Comparison of ENCODE assay signal across 8 cellular contexts in genomic region chr21:41170442-41170841, GRCh38. TPM values are rescaled to one million over a fixed set of nuclear protein-coding genes. Genes with fewer than 3 reads are reported as not detected.
DNase-seq lines count a peak whose midpoint lies in the region; ATAC-seq and TF ChIP-seq lines count a peak whose summit lies in the region.

No MANE protein-coding gene starts in this region.

- TF ChIP-seq CTCF in GM12872 (IDR thresholded peaks at IDR 0.05; ENCODE audit: insufficient read depth, low read depth, low read length) = peak; percentile 64
- peak; percentile 76 for TF ChIP-seq CTCF in chondrocyte (IDR thresholded peaks at IDR 0.05)

- H3K4me1 Mint-ChIP-seq in chondrocyte (ENCODE audit: low read depth) = peaks cover 44% of the 10 kb centered on the region
- H3K4me1 Mint-ChIP-seq in stimulated activated memory B cell treated with anti-CD40 and anti-IgM and Interleukin-4, amounts not matched to agents 10 μg/mL and 1 μg/mL and 100 μg/mL, for 72 hours = peaks cover 38% of the 10 kb centered on the region

- H3K4me3 Mint-ChIP-seq in chondrocyte (ENCODE audit: unreplicated experiment) = peak overlapping the region; percentile 35
- H3K4me3 Mint-ChIP-seq in stimulated activated memory B cell treated with anti-CD40 and anti-IgM and Interleukin-4, amounts not matched to agents 10 μg/mL and 1 μg/mL and 100 μg/mL, for 72 hours = no peak overlapping the region

- H3K27ac Mint-ChIP-seq in chondrocyte (ENCODE audit: unreplicated experiment) = no peak overlapping the region
- no peak overlapping the region for H3K27ac Mint-ChIP-seq in stimulated activated memory B cell treated with anti-CD40 and anti-IgM and Interleukin-4, amounts not matched to agents 10 μg/mL and 1 μg/mL and 100 μg/mL, for 72 hours

- H3K4me1 ChIP-seq in mucosa of stomach (ENCODE audit: control insufficient read depth, insufficient read depth, low read length) (peaks cover 50% of the 10 kb centered on the region), HAP-1 (no peaks in the 10 kb centered on the region)

- ATAC-seq in stimulated activated memory B cell treated with anti-CD40 and anti-IgM and Interleukin-4, amounts not matched to agents 10 μg/mL and 1 μg/mL and 100 μg/mL, for 72 hours = no peak

- no peaks in the 10 kb centered on the region for H3K27me3 Mint-ChIP-seq in chondrocyte (ENCODE audit: low read depth)
- no peaks in the 10 kb centered on the region for H3K27me3 Mint-ChIP-seq in stimulated activated memory B cell treated with anti-CD40 and anti-IgM and Interleukin-4, amounts not matched to agents 10 μg/mL and 1 μg/mL and 100 μg/mL, for 72 hours

- H3K9me3 Mint-ChIP-seq in chondrocyte (ENCODE audit: low read depth) = no peaks in the 10 kb centered on the region
- H3K9me3 Mint-ChIP-seq in stimulated activated memory B cell treated with anti-CD40 and anti-IgM and Interleukin-4, amounts not matched to agents 10 μg/mL and 1 μg/mL and 100 μg/mL, for 72 hours = no peaks in the 10 kb centered on the region

- in situ Hi-C loops in HAP-1 (cut with MboI; ENCODE audit: low sequenced_read_pairs) = no loop called here

- H3K9me3 ChIP-seq in mucosa of stomach (ENCODE audit: control insufficient read depth, low read length) = no peaks in the 10 kb centered on the region
- no peaks in the 10 kb centered on the region for H3K9me3 ChIP-seq in HAP-1

- DNase-seq in 8988T (peak; percentile 53), NCI-H526 treated with DMSO at 0.1 percent for 48 hours (lab: John Stamatoyannopoulos, UW) (peak; percentile 71), chondrocyte (ENCODE audit: low spot score) (no peak), HAP-1 (ENCODE audit: low spot score in 2 of 2) (no peak), ureter (ENCODE audit: low spot score) (no peak)

- H3K36me3 ChIP-seq in mucosa of stomach (ENCODE audit: control insufficient read depth, insufficient read depth, low read length) (no peaks in the 10 kb centered on the region), HAP-1 (replicated peaks) (no peaks in the 10 kb centered on the region)

- no peak overlapping the region for H3K4me3 ChIP-seq in mucosa of stomach (ENCODE audit: low read length)
- H3K4me3 ChIP-seq in HAP-1 = no peak overlapping the region

- H3K27me3 ChIP-seq in mucosa of stomach (ENCODE audit: control insufficient read depth, insufficient read depth, low read length) = no peaks in the 10 kb centered on the region
- no peaks in the 10 kb centered on the region for H3K27me3 ChIP-seq in HAP-1 (ENCODE audit: low read depth)

- H3K36me3 Mint-ChIP-seq in chondrocyte (ENCODE audit: low read depth) = no peaks in the 10 kb centered on the region
- peaks cover 8% of the 10 kb centered on the region for H3K36me3 Mint-ChIP-seq in stimulated activated memory B cell treated with anti-CD40 and anti-IgM and Interleukin-4, amounts not matched to agents 10 μg/mL and 1 μg/mL and 100 μg/mL, for 72 hours

- H3K9ac ChIP-seq in mucosa of stomach (ENCODE audit: low read length) = peak overlapping the region; percentile 16

RNA-seq across cellular contexts. Expression of gene BACE2, which starts 2.5 kb away (rescaled TPM):
- total RNA-seq in chondrocyte (68.0 to 78.8 TPM (median 77.9 TPM) in 3 replicates), ureter (52.9 TPM)

Comparison
In these comparisons a context has a peak if more than half of its experiments do, and no peak if none do; other contexts are left out.
1. DNase-seq: peak in 8988T (single experiment) and NCI-H526 treated with DMSO at 0.1 percent for 48 hours (single experiment); none in chondrocyte (single experiment), HAP-1 (0 of 2) and ureter (single experiment).